1 cellular context compared by ENCODE assay signal in the genomic region with DNA sequence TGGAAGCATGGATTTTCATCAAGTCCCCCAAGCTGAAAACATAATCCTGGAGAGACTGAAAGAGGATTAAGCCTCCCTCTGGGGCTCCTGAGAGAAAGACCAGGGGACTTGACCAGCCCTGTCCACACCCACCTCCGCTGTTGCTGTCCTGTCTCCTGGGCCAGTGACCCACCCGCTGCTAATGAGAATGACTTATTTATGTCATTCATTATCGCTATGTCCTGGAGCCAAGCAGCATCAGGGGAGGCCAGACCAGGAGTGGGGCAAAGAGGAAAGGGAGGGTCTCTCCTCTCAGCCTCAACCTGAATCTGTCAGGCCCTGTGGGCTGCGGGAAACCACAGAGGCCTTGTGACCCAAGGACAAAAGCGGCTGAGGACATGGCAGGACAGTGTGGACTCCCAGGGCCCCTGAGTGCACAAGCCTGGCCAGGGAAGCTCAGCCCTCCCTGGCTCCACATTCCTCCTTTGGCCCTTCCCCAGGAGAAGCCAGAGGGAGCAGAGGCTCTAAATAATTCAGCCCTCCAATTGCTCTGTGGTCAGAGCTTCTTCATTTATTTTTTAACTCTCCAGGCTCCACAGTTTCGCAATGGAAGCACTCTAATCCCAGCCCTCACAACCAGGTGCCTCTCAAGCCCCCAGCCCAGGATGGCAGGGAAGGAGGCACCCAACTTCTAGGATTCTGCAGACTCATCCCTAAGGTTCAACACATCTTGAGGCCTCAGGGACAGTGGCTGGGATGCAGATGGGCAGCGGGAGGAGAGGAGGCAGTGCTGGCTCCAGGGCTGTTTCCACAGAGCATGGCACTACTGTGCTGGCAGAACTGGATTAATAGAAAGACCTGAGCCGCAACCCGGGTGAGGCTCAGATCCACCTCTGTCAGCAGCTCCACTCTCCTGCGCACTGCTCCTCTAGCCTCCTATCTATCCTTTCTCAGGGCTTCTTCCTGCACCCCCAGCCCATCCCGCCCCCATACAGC.
TF ChIP-seq lines count a peak whose summit lies in the region.

No MANE protein-coding gene starts in this region.

TF ChIP-seq in HCT116, 20 proteins besides CTCF, POLR2A, EP300 and RAD21 (continued from another document):
- TF ChIP-seq, protein P1, sequence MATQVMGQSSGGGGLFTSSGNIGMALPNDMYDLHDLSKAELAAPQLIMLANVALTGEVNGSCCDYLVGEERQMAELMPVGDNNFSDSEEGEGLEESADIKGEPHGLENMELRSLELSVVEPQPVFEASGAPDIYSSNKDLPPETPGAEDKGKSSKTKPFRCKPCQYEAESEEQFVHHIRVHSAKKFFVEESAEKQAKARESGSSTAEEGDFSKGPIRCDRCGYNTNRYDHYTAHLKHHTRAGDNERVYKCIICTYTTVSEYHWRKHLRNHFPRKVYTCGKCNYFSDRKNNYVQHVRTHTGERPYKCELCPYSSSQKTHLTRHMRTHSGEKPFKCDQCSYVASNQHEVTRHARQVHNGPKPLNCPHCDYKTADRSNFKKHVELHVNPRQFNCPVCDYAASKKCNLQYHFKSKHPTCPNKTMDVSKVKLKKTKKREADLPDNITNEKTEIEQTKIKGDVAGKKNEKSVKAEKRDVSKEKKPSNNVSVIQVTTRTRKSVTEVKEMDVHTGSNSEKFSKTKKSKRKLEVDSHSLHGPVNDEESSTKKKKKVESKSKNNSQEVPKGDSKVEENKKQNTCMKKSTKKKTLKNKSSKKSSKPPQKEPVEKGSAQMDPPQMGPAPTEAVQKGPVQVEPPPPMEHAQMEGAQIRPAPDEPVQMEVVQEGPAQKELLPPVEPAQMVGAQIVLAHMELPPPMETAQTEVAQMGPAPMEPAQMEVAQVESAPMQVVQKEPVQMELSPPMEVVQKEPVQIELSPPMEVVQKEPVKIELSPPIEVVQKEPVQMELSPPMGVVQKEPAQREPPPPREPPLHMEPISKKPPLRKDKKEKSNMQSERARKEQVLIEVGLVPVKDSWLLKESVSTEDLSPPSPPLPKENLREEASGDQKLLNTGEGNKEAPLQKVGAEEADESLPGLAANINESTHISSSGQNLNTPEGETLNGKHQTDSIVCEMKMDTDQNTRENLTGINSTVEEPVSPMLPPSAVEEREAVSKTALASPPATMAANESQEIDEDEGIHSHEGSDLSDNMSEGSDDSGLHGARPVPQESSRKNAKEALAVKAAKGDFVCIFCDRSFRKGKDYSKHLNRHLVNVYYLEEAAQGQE (IDR thresholded peaks at IDR 0.05; ENCODE audit: low read depth): no peak
- TF ChIP-seq ELF1 (IDR thresholded peaks at IDR 0.05; ENCODE audit: borderline replicate concordance, low read depth) (no peak), FOSL1 (IDR thresholded peaks at IDR 0.05; ENCODE audit: low read depth) (no peak), SIN3A (IDR thresholded peaks at IDR 0.05; ENCODE audit: low read depth) (no peak), JUND (IDR thresholded peaks at IDR 0.05) (no peak), EGR1 (IDR thresholded peaks at IDR 0.05; ENCODE audit: low read depth) (no peak), TCF7L2 (IDR thresholded peaks at IDR 0.05; ENCODE audit: borderline replicate concordance, extremely low read depth, insufficient read depth, insufficient read length) (no peak), EZH2phosphoT487 (IDR thresholded peaks at IDR 0.05; ENCODE audit: borderline replicate concordance) (no peak), ZNF274 (IDR thresholded peaks at IDR 0.05; ENCODE audit: low read depth, low read length) (no peak), POLR2AphosphoS5 (IDR thresholded peaks at IDR 0.05; ENCODE audit: low read depth, low read length) (no peak)
